In genomic region chr6:8839626-8840025, GRCh38 we compare ENCODE assay signal across 21 cellular contexts.
"Had no signal": no experiment of that assay in that cellular context is flagged by ENCODE, and none has a peak within 500 bp of the region (broad histone marks: within the 10 kb centered on the region; RNA-seq: fewer than 3 reads in every experiment).

No MANE protein-coding gene starts in this region.

- H3K36me3 Mint-ChIP-seq: naive B cell had no signal

- H3K36me3 ChIP-seq: prostate gland, right lobe of liver, stomach, thoracic aorta, transverse colon had no signal

- H3K4me2 ChIP-seq: hepatocyte had no signal

- H2AFZ ChIP-seq: hepatocyte, parathyroid adenoma had no signal

- H3K9me3 ChIP-seq: prostate gland, right lobe of liver, stomach, thoracic aorta, transverse colon had no signal

- H3K27me3 Mint-ChIP-seq: dendritic cell treated with granulocyte-macrophage colony-stimulating factor and Interleukin-4, amounts not matched to agents 40 ng/mL and 50 ng/mL, for 4 days had no signal

- H3K27me3 ChIP-seq: foreskin keratinocyte, hepatocyte, right lobe of liver, stomach, transverse colon had no signal

- H3K4me3 ChIP-seq: hepatocyte, prostate gland, right lobe of liver, skin epidermis, stomach, thoracic aorta, transverse colon had no signal

- H3K79me2 ChIP-seq: hepatocyte, parathyroid adenoma had no signal

- H3K27ac Mint-ChIP-seq: dendritic cell treated with granulocyte-macrophage colony-stimulating factor and Interleukin-4, amounts not matched to agents 40 ng/mL and 50 ng/mL, for 4 days; naive B cell; nephron had no signal

- DNase-seq: erythroblast; head of caudate nucleus; kidney glomerular epithelial cell; mesendoderm; naive B cell; retina; right lobe of liver; stimulated activated CD4-positive, alpha-beta T cell treated with anti-CD3 and anti-CD28 coated beads, Interleukin-12 subunit alpha, Interleukin-12 subunit beta, amount 100 ng/mL, for 4 hours; stimulated activated naive CD4-positive, alpha-beta T cell; stomach; substantia nigra; transverse colon had no signal

- H3K4me3 Mint-ChIP-seq: dendritic cell treated with granulocyte-macrophage colony-stimulating factor and Interleukin-4, amounts not matched to agents 40 ng/mL and 50 ng/mL, for 4 days; naive B cell; nephron had no signal

- H3K9ac ChIP-seq: parathyroid adenoma had no signal

- H3K27ac ChIP-seq: foreskin keratinocyte, hepatocyte, parathyroid adenoma, prostate gland, right lobe of liver, skin epidermis, stomach, thoracic aorta, transverse colon had no signal

- H3K9me3 Mint-ChIP-seq: dendritic cell treated with granulocyte-macrophage colony-stimulating factor and Interleukin-4, amounts not matched to agents 40 ng/mL and 50 ng/mL, for 4 days; nephron had no signal

- FAIRE-seq: colon had no signal

- H3K4me1 Mint-ChIP-seq: naive B cell, nephron had no signal

- H3K4me1 ChIP-seq: foreskin keratinocyte, parathyroid adenoma, prostate gland, right lobe of liver, stomach, transverse colon had no signal

- ATAC-seq: foreskin keratinocyte had no signal
